In genomic region chr7:20350996-20351692, GRCh38 we compare ENCODE assay signal across 13 cellular contexts. TPM values are rescaled to one million over a fixed set of nuclear protein-coding genes. Genes with fewer than 3 reads are reported as not detected.
DNase-seq lines count a peak whose midpoint lies in the region; ATAC-seq, FAIRE-seq and TF ChIP-seq lines count a peak whose summit lies in the region.
"Had no signal": no experiment of that assay in that cellular context is flagged by ENCODE, and none has a peak within 500 bp of the region (broad histone marks: within the 10 kb centered on the region; RNA-seq: fewer than 3 reads in every experiment).

No MANE protein-coding gene starts in this region.

- H3K4me1 ChIP-seq in GM23248 (ENCODE audit: insufficient read depth) (peaks cover 28% of the 10 kb centered on the region), rectal smooth muscle tissue (ENCODE audit: control insufficient read depth, insufficient read depth, low read length) (peaks cover 10% of the 10 kb centered on the region)

- H3K36me3 ChIP-seq in GM23248 (ENCODE audit: low read depth) (no peaks in the 10 kb centered on the region), rectal smooth muscle tissue (ENCODE audit: control insufficient read depth, insufficient read depth, low read length) (no peaks in the 10 kb centered on the region)

- H4K20me1 ChIP-seq in GM23248 (ENCODE audit: insufficient read depth) = no peaks in the 10 kb centered on the region

- H3F3A ChIP-seq in GM23248 (ENCODE audit: insufficient read depth) = peaks cover 29% of the 10 kb centered on the region; the same call in 1 of the 2 replicates

- H3K4me1 Mint-ChIP-seq in stimulated activated naive B cell treated with anti-CD40 and anti-IgM and Interleukin-4, amounts not matched to agents 10 μg/mL and 1 μg/mL and 100 μg/mL, for 72 hours = no peaks in the 10 kb centered on the region
- no peaks in the 10 kb centered on the region for H3K4me1 Mint-ChIP-seq in activated naive CD8-positive, alpha-beta T cell treated with anti-CD3 and anti-CD28 coated beads, Interleukin-2, amount 50 U/mL, for 24 hours
- H3K4me1 Mint-ChIP-seq: natural killer cell had no signal

- H3K9ac ChIP-seq in GM23248 = no peak overlapping the region
- H3K9ac ChIP-seq in rectal smooth muscle tissue (ENCODE audit: low read length) = no peak overlapping the region

- peak overlapping the region; percentile 64 for H3K4me2 ChIP-seq in GM23248 (ENCODE audit: unreplicated experiment)

- H3K4me3 Mint-ChIP-seq in stimulated activated naive B cell treated with anti-CD40 and anti-IgM and Interleukin-4, amounts not matched to agents 10 μg/mL and 1 μg/mL and 100 μg/mL, for 72 hours = no peak overlapping the region
- H3K4me3 Mint-ChIP-seq in activated naive CD8-positive, alpha-beta T cell treated with anti-CD3 and anti-CD28 coated beads, Interleukin-2, amount 50 U/mL, for 24 hours = no peak overlapping the region
- H3K4me3 Mint-ChIP-seq: activated CD8-positive, alpha-beta T cell treated with anti-CD3 and anti-CD28 coated beads, Interleukin-2, amount 10 ng/mL, durations not matched to agents 7 days and 5 days; natural killer cell had no signal

- no peaks in the 10 kb centered on the region for H3K36me3 Mint-ChIP-seq in stimulated activated naive B cell treated with anti-CD40 and anti-IgM and Interleukin-4, amounts not matched to agents 10 μg/mL and 1 μg/mL and 100 μg/mL, for 72 hours
- no peaks in the 10 kb centered on the region for H3K36me3 Mint-ChIP-seq in activated naive CD8-positive, alpha-beta T cell treated with anti-CD3 and anti-CD28 coated beads, Interleukin-2, amount 50 U/mL, for 24 hours (ENCODE audit: low read depth)
- H3K36me3 Mint-ChIP-seq: natural killer cell had no signal

- in situ Hi-C loops in GM23248 (cut with MboI) = no loop called here

- H3K9me3 Mint-ChIP-seq in stimulated activated naive B cell treated with anti-CD40 and anti-IgM and Interleukin-4, amounts not matched to agents 10 μg/mL and 1 μg/mL and 100 μg/mL, for 72 hours = no peaks in the 10 kb centered on the region
- no peaks in the 10 kb centered on the region for H3K9me3 Mint-ChIP-seq in activated naive CD8-positive, alpha-beta T cell treated with anti-CD3 and anti-CD28 coated beads, Interleukin-2, amount 50 U/mL, for 24 hours

- H3K27me3 ChIP-seq in GM23248 (replicated peaks; ENCODE audit: insufficient read depth) = no peaks in the 10 kb centered on the region
- no peaks in the 10 kb centered on the region for H3K27me3 ChIP-seq in rectal smooth muscle tissue (ENCODE audit: control insufficient read depth, insufficient read depth, low read length)

- no peak overlapping the region for H3K27ac ChIP-seq in GM23248
- H3K27ac ChIP-seq in epithelial cell of prostate = peak overlapping the region; percentile 98
- H3K27ac ChIP-seq in rectal smooth muscle tissue (ENCODE audit: low read depth, low read length) = peak overlapping the region; percentile 64

- H3K27me3 Mint-ChIP-seq in stimulated activated naive B cell treated with anti-CD40 and anti-IgM and Interleukin-4, amounts not matched to agents 10 μg/mL and 1 μg/mL and 100 μg/mL, for 72 hours = peaks cover 6 to 14% of the 10 kb centered on the region in 2 donors
- peaks cover 2% of the 10 kb centered on the region for H3K27me3 Mint-ChIP-seq in activated naive CD8-positive, alpha-beta T cell treated with anti-CD3 and anti-CD28 coated beads, Interleukin-2, amount 50 U/mL, for 24 hours

- 96% methylated on average over 1 of the region's 1 CpG for WGBS in GM23248 (ENCODE audit: low coverage in 1 of 2, low lambda C conversion rate in 2 of 2, missing lambda C conversion rate in 2 of 2), 2 experiments

- H3K4me3 ChIP-seq in GM23248 = peak overlapping the region; percentile 38; the same call in 1 of the 2 replicates
- H3K4me3 ChIP-seq in rectal smooth muscle tissue (ENCODE audit: low read length) = peak overlapping the region; percentile 34

- ATAC-seq in SK-N-SH treated with all-trans-retinoic acid at 6 μM for 48 hours (no peak), left lobe of liver (no peak)
- no peak for ATAC-seq in stimulated activated naive B cell treated with anti-CD40 and anti-IgM and Interleukin-4, amounts not matched to agents 10 μg/mL and 1 μg/mL and 100 μg/mL, for 72 hours (replicated peaks)
- ATAC-seq in activated naive CD8-positive, alpha-beta T cell treated with anti-CD3 and anti-CD28 coated beads, Interleukin-2, amount 50 U/mL, for 24 hours = no peak
- ATAC-seq: activated CD8-positive, alpha-beta T cell treated with anti-CD3 and anti-CD28 coated beads, Interleukin-2, amount 10 ng/mL, durations not matched to agents 7 days and 5 days; natural killer cell had no signal

- no peak for TF ChIP-seq POLR2A in GM12892 (IDR thresholded peaks at IDR 0.05; ENCODE audit: low read depth, low read length)

- H2AFZ ChIP-seq in GM23248 = no peak overlapping the region

- FAIRE-seq in GM12892 (lab: Jason Lieb, UNC) = no peak

- no peaks in the 10 kb centered on the region for H3K9me2 ChIP-seq in GM23248 (ENCODE audit: insufficient read depth)

- DNase-seq in GM23248 (no peak), epithelial cell of prostate (ENCODE audit: low read depth, low spot score) (no peak), left lobe of liver (ENCODE audit: low spot score) (no peak), GM12892 (ENCODE audit: insufficient read length) (no peak)
- no peak for DNase-seq in stimulated activated naive B cell treated with anti-CD40 and anti-IgM and Interleukin-4, amounts not matched to agents 10 μg/mL and 1 μg/mL and 100 μg/mL, for 72 hours
- DNase-seq in activated naive CD8-positive, alpha-beta T cell treated with anti-CD3 and anti-CD28 coated beads, Interleukin-2, amount 50 U/mL, for 24 hours = no peak
- DNase-seq: activated CD8-positive, alpha-beta T cell treated with anti-CD3 and anti-CD28 coated beads, Interleukin-2, amount 10 ng/mL, durations not matched to agents 7 days and 5 days; activated naive CD4-positive, alpha-beta T cell; DMS 273 treated with DMSO at 0.1 percent for 48 hours; natural killer cell; T-helper 9 cell had no signal

- no peaks in the 10 kb centered on the region for H3K79me2 ChIP-seq in GM23248 (ENCODE audit: insufficient read depth)

- H3K27ac Mint-ChIP-seq in stimulated activated naive B cell treated with anti-CD40 and anti-IgM and Interleukin-4, amounts not matched to agents 10 μg/mL and 1 μg/mL and 100 μg/mL, for 72 hours = no peak overlapping the region
- no peak overlapping the region for H3K27ac Mint-ChIP-seq in activated naive CD8-positive, alpha-beta T cell treated with anti-CD3 and anti-CD28 coated beads, Interleukin-2, amount 50 U/mL, for 24 hours
- H3K27ac Mint-ChIP-seq: activated CD8-positive, alpha-beta T cell treated with anti-CD3 and anti-CD28 coated beads, Interleukin-2, amount 10 ng/mL, durations not matched to agents 7 days and 5 days; natural killer cell had no signal

- no peaks in the 10 kb centered on the region for H3K9me3 ChIP-seq in GM23248 (ENCODE audit: low read depth)

TF ChIP-seq in SK-N-SH treated with all-trans-retinoic acid at 6 μM for 48 hours, 23 proteins besides CTCF, POLR2A, EP300 and RAD21:
- no peak for TF ChIP-seq GLIS3 (CRISPR knock-in tag; IDR thresholded peaks at IDR 0.05)
- peak; percentile 93; the same call in 1 of the 2 replicates for TF ChIP-seq BACH2 (CRISPR knock-in tag; IDR thresholded peaks at IDR 0.05; ENCODE audit: borderline replicate concordance)

RNA-seq across cellular contexts. Expression of gene ITGB8, which starts 20.4 kb away (rescaled TPM):
- total RNA-seq in GM23248 (2014; rRNA removed; shearing (Covaris generic)) = 9.9 and 11.9 TPM in 2 replicates
- polyA plus RNA-seq in GM23248 (2016; fragmentation: Nextera tagmentation; extraction: Ambion mirVana) = 3.3 and 3.4 TPM in 2 replicates
- 1.3 TPM for total RNA-seq in left lobe of liver
- polyA plus RNA-seq in GM12892 (2012; ENCODE audit: missing spikeins) = 1.5 TPM
- total RNA-seq: activated CD8-positive, alpha-beta T cell treated with anti-CD3 and anti-CD28 coated beads, Interleukin-2, amount 10 ng/mL, durations not matched to agents 7 days and 5 days had no signal
